Comparison of ENCODE assay signal across 16 cellular contexts in the genomic region with DNA sequence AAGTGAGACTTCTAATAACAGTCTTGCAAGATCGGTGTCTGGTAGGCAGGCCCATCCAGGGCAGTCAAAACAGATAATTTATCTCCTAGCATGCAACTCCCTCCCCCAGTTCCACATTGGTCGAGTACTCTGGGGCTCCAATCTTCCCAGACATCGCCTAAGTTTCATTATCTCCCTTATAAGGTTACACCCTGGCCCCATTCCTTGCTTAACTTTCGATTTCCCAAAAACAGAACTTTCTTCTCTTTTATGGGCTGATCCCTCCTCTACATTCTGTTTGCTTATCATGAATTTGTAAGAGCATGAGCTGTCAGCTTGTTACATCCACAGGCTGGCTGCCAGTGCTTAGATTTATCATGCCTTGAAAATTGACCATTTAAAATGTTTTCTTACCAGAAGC.
DNase-seq lines count a peak whose midpoint lies in the region; FAIRE-seq and TF ChIP-seq lines count a peak whose summit lies in the region.
"Had no signal": no experiment of that assay in that cellular context is flagged by ENCODE, and none has a peak within 500 bp of the region (broad histone marks: within the 10 kb centered on the region; RNA-seq: fewer than 3 reads in every experiment).

No MANE protein-coding gene starts in this region.

- no peak overlapping the region for H3K4me3 ChIP-seq in astrocyte of the spinal cord (ENCODE audit: low read depth, low read length)
- H3K4me3 ChIP-seq in kidney epithelial cell (ENCODE audit: low read depth, low read length), result no peak overlapping the region
- H3K4me3 ChIP-seq in testis, result no peak overlapping the region
- H3K4me3 ChIP-seq in esophagus squamous epithelium, result peak overlapping the region in 1 of 4 donors; percentile 41
- H3K4me3 ChIP-seq: BLaER1 treated with 17β-estradiol and CSF1 and Interleukin-3, amounts not matched to agents 10 nM and 100 nM had no signal

- H3K36me3 ChIP-seq in kidney epithelial cell (ENCODE audit: control insufficient read depth, insufficient read depth, low read length) (no peaks in the 10 kb centered on the region), testis (ENCODE audit: low read depth, missing control alignments) (no peaks in the 10 kb centered on the region), esophagus squamous epithelium (no peaks in the 10 kb centered on the region)
- H3K36me3 ChIP-seq: BLaER1 treated with 17β-estradiol and CSF1 and Interleukin-3, amounts not matched to agents 10 nM and 100 nM had no signal

- H3K4me1 ChIP-seq in testis (no peaks in the 10 kb centered on the region), esophagus squamous epithelium (no peaks in the 10 kb centered on the region)
- H3K4me1 ChIP-seq: BLaER1 treated with 17β-estradiol and CSF1 and Interleukin-3, amounts not matched to agents 10 nM and 100 nM had no signal

- 26% methylated on average over 4 of the region's 4 CpGs for WGBS in testis, 2 donors
- WGBS in esophagus squamous epithelium, 2 donors, result 28 to 38% methylated on average over 4 of the region's 4 CpGs

- in situ Hi-C loops in astrocyte of the spinal cord (cut with HindIII; ENCODE audit: low sequenced_read_pairs) (no loop called here), G401 (cut with HindIII; ENCODE audit: low sequenced_read_pairs) (no loop called here)

- H3K27me3 ChIP-seq in kidney epithelial cell (ENCODE audit: control insufficient read depth, insufficient read depth, low read length) (no peaks in the 10 kb centered on the region), testis (no peaks in the 10 kb centered on the region), esophagus squamous epithelium (no peaks in the 10 kb centered on the region)
- H3K27me3 ChIP-seq: BLaER1 treated with 17β-estradiol and CSF1 and Interleukin-3, amounts not matched to agents 10 nM and 100 nM had no signal

- no peak for TF ChIP-seq CTCF in astrocyte of the spinal cord (IDR thresholded peaks at IDR 0.05; ENCODE audit: low read depth, low read length)
- TF ChIP-seq CTCF in kidney epithelial cell (IDR thresholded peaks at IDR 0.05; ENCODE audit: insufficient read depth, low read length, poor library complexity, severe bottlenecking), result no peak
- TF ChIP-seq CTCF in testis (IDR thresholded peaks at IDR 0.05), result no peak
- no peak for TF ChIP-seq CTCF in esophagus squamous epithelium (IDR thresholded peaks at IDR 0.05)
- TF ChIP-seq CTCF in GM20000 (IDR thresholded peaks at IDR 0.05; ENCODE audit: extremely low read depth, missing control alignments), result no peak

- DNase-seq in NCI-H446 treated with DMSO at 0.1 percent for 48 hours (lab: John Stamatoyannopoulos, UW) (peak; percentile 3), astrocyte of the spinal cord (ENCODE audit: low read depth, low spot score) (peak; percentile 0), kidney epithelial cell (ENCODE audit: low read depth) (peak; percentile 2), testis (peak; percentile 60), esophagus squamous epithelium (lab: John Stamatoyannopoulos, UW) (no peak), GM20000 (ENCODE audit: low spot score) (no peak), G401 (ENCODE audit: low spot score) (no peak), GM12891 (ENCODE audit: insufficient read length, low spot score) (no peak)
- DNase-seq: activated naive CD8-positive, alpha-beta T cell treated with anti-CD3 and anti-CD28 coated beads, Interleukin-2, amount 10 ng/mL, durations not matched to agents 7 days and 5 days; activated T-cell treated with anti-CD3 and anti-CD28 coated beads, Interleukin-2, amount 50 U/mL, for 24 hours; erythroblast; Kasumi-1; NCI-H1694 treated with DMSO at 0.1 percent for 48 hours; NCI-H510A; stimulated activated CD4-positive, alpha-beta T cell treated with anti-CD3 and anti-CD28 coated beads, Interleukin-15, amount 100 ng/mL, for 24 hours had no signal

- intact Hi-C loops in testis (cut with DNase I; ENCODE audit: low total_unique reads) (no loop called here), esophagus squamous epithelium (cut with DNase I) (no loop called here)

- H3K9me3 ChIP-seq in testis, result no peaks in the 10 kb centered on the region
- no peaks in the 10 kb centered on the region for H3K9me3 ChIP-seq in esophagus squamous epithelium

- no peak for FAIRE-seq in GM12891 (lab: Jason Lieb, UNC)

- TF ChIP-seq POLR2A in testis (IDR thresholded peaks at IDR 0.05), result no peak
- TF ChIP-seq POLR2A in esophagus squamous epithelium (IDR thresholded peaks at IDR 0.05), result no peak
- TF ChIP-seq POLR2A in GM12891 (IDR thresholded peaks at IDR 0.05; ENCODE audit: low read depth, low read length), result no peak

- H3K27ac ChIP-seq in testis, result no peak overlapping the region
- H3K27ac ChIP-seq in esophagus squamous epithelium, result no peak overlapping the region
- H3K27ac ChIP-seq: BLaER1 treated with 17β-estradiol and CSF1 and Interleukin-3, amounts not matched to agents 10 nM and 100 nM had no signal

TF ChIP-seq in GM12891, 5 proteins besides CTCF, POLR2A, EP300 and RAD21:
- TF ChIP-seq SPI1 (IDR thresholded peaks at IDR 0.05; ENCODE audit: low read depth, low read length) (no peak), PAX5 (IDR thresholded peaks at IDR 0.05; ENCODE audit: insufficient read depth, low read length, severe bottlenecking) (no peak), TAF1 (IDR thresholded peaks at IDR 0.05; ENCODE audit: low read depth, low read length) (no peak)
TF ChIP-seq in GM12891: peak in this region for 0.

Comparison
In these comparisons a context has a peak if more than half of its experiments do, and no peak if none do; other contexts are left out.
1. DNase-seq: peak in NCI-H446 treated with DMSO at 0.1 percent for 48 hours (single experiment), astrocyte of the spinal cord (single experiment), kidney epithelial cell (single experiment) and testis (single experiment); none in esophagus squamous epithelium (single experiment), GM20000 (single experiment), G401 (single experiment) and GM12891 (single experiment).